2 cellular contexts compared by ENCODE assay signal in the genomic region with DNA sequence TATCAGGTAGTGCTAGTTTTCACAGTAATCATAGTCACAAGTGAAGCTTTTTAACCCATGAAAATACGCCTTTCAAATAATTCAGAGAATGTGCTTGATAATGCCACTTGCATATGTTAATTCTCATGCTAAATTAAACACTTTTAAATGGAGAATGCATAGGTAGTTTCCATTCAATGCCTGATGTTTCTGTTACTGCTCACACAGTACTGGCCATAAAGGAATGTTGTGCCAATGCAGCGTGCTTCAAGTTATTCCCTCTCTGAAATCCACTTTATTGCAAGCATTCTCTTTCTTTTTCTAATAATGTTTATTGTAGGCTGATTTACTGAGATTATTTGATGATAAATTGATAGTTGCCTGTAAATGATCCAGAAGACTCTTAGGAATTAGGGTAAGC.
TF ChIP-seq lines count a peak whose summit lies in the region.

No MANE protein-coding gene starts in this region.

TF ChIP-seq in GM23338, 12 proteins besides CTCF, POLR2A, EP300 and RAD21:
- peak; percentile 71; the same call in 1 of the 2 replicates for TF ChIP-seq NANOG (IDR thresholded peaks at IDR 0.05; ENCODE audit: borderline replicate concordance)
- no peak for TF ChIP-seq STAT1 (IDR thresholded peaks at IDR 0.05; ENCODE audit: unreplicated experiment)

TF ChIP-seq in H1, 55 proteins besides CTCF, POLR2A, EP300 and RAD21:
- no peak for TF ChIP-seq RFX5 (IDR thresholded peaks at IDR 0.05; ENCODE audit: borderline replicate concordance, low read depth, low read length)
- no peak for TF ChIP-seq SP1 (IDR thresholded peaks at IDR 0.05; ENCODE audit: low read depth, low read length)
- TF ChIP-seq MAFK (IDR thresholded peaks at IDR 0.05; ENCODE audit: low read depth, low read length) = no peak
- no peak for TF ChIP-seq NRF1 (IDR thresholded peaks at IDR 0.05; ENCODE audit: low read depth, low read length)
- no peak for TF ChIP-seq CHD1 (IDR thresholded peaks at IDR 0.05; ENCODE audit: low read depth, low read length)
- TF ChIP-seq CBX5 (IDR thresholded peaks at IDR 0.05; ENCODE audit: low read depth, low read length) = no peak
- TF ChIP-seq SP2 (IDR thresholded peaks at IDR 0.05; ENCODE audit: low read length) = no peak
- no peak for TF ChIP-seq JUND (IDR thresholded peaks at IDR 0.05; ENCODE audit: low read length)
- no peak for TF ChIP-seq SUZ12 (IDR thresholded peaks at IDR 0.05; ENCODE audit: low read length)
- no peak for TF ChIP-seq YY1 (IDR thresholded peaks at IDR 0.05; ENCODE audit: low read depth, low read length)
- TF ChIP-seq, protein P1, sequence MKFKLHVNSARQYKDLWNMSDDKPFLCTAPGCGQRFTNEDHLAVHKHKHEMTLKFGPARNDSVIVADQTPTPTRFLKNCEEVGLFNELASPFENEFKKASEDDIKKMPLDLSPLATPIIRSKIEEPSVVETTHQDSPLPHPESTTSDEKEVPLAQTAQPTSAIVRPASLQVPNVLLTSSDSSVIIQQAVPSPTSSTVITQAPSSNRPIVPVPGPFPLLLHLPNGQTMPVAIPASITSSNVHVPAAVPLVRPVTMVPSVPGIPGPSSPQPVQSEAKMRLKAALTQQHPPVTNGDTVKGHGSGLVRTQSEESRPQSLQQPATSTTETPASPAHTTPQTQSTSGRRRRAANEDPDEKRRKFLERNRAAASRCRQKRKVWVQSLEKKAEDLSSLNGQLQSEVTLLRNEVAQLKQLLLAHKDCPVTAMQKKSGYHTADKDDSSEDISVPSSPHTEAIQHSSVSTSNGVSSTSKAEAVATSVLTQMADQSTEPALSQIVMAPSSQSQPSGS (IDR thresholded peaks at IDR 0.05; ENCODE audit: low read length) = no peak
- TF ChIP-seq, protein P2, sequence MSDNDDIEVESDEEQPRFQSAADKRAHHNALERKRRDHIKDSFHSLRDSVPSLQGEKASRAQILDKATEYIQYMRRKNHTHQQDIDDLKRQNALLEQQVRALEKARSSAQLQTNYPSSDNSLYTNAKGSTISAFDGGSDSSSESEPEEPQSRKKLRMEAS (IDR thresholded peaks at IDR 0.05) = no peak
- no peak for TF ChIP-seq TAF7 (optimal IDR thresholded peaks at IDR 0.05; ENCODE audit: borderline replicate concordance, low read depth, low read length)
- TF ChIP-seq, protein P3, sequence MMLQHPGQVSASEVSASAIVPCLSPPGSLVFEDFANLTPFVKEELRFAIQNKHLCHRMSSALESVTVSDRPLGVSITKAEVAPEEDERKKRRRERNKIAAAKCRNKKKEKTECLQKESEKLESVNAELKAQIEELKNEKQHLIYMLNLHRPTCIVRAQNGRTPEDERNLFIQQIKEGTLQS (IDR thresholded peaks at IDR 0.05; ENCODE audit: insufficient read depth, low read depth, low read length) = no peak
TF ChIP-seq in H1: peak in this region for 0.
